Comparison of ENCODE assay signal across 8 cellular contexts in the genomic region with DNA sequence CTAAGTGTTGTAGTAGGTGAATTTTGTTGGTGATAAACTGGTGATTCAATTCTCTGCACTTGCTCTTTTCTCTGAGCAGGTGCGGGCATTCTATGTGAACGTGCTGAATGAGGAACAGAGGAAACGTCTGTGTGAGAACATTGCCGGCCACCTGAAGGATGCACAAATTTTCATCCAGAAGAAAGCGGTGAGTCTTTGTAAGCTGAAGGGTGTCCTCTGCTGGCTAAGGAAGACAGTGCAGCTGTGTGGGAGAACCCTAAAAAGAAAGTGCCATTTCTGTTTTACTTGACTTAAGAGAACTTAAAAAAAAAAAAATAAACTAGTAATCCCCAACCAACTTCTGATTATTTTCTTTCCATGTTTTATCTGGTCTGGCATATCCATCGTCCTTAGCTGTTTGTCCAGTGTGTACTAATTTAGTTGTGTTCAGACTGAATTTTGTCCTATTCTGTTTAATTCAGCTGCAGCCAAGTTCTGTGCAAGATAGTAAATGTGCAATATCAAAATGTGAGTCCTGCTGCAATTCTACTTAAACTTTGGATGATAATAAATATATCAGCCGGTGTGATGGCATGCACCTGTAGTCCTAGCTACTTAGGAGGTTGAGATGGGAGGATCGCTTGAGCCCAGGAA. TPM values are rescaled to one million over a fixed set of nuclear protein-coding genes. Genes with fewer than 3 reads are reported as not detected.
DNase-seq lines count a peak whose midpoint lies in the region; ATAC-seq and TF ChIP-seq lines count a peak whose summit lies in the region.

No MANE protein-coding gene starts in this region.

- TF ChIP-seq CTCF in heart right ventricle (IDR thresholded peaks at IDR 0.05) (peak; percentile 27 to 73 (median 56)), adrenal gland (IDR thresholded peaks at IDR 0.05) (peak; percentile 42 to 80 (median 64)), ovary (IDR thresholded peaks at IDR 0.05) (no peak)

- peaks cover 0 to 100% (median 86%) of the 10 kb centered on the region in 9 donors for H3K36me3 ChIP-seq in heart right ventricle
- H3K36me3 ChIP-seq in adrenal gland (replicated peaks in 1 of 2), result peaks cover 0 to 59% of the 10 kb centered on the region in 2 donors
- no peaks in the 10 kb centered on the region for H3K36me3 ChIP-seq in ovary

- H3K4me3 Mint-ChIP-seq in memory B cell, result no peak overlapping the region

- peaks cover 0 to 10% (median 0%) of the 10 kb centered on the region in 9 donors for H3K4me1 ChIP-seq in heart right ventricle
- peaks cover 0 to 7% of the 10 kb centered on the region in 2 donors for H3K4me1 ChIP-seq in adrenal gland (replicated peaks in 1 of 2)
- no peaks in the 10 kb centered on the region for H3K4me1 ChIP-seq in ovary (ENCODE audit: insufficient read depth)

- H3K36me3 Mint-ChIP-seq in memory B cell, result peaks cover 46% of the 10 kb centered on the region

- no peak for TF ChIP-seq EP300 in ovary (IDR thresholded peaks at IDR 0.05)

- H3K9me3 ChIP-seq in heart right ventricle, result peaks cover 0 to 29% (median 6%) of the 10 kb centered on the region in 11 donors
- peaks cover 0 to 7% (median 6%) of the 10 kb centered on the region in 3 donors for H3K9me3 ChIP-seq in adrenal gland (replicated peaks in 1 of 3)
- H3K9me3 ChIP-seq in ovary, result no peaks in the 10 kb centered on the region

- H3K4me3 ChIP-seq in heart right ventricle (no peak overlapping the region), adrenal gland (no peak overlapping the region), ovary (no peak overlapping the region)

- no peaks in the 10 kb centered on the region for H3K27me3 ChIP-seq in heart right ventricle
- H3K27me3 ChIP-seq in adrenal gland, result no peaks in the 10 kb centered on the region
- H3K27me3 ChIP-seq in ovary, result no peaks in the 10 kb centered on the region

- TF ChIP-seq POLR2A in adrenal gland (IDR thresholded peaks at IDR 0.05) (no peak), ovary (IDR thresholded peaks at IDR 0.05) (no peak)

- peaks cover 7% of the 10 kb centered on the region for H3K9me3 Mint-ChIP-seq in memory B cell

- no peaks in the 10 kb centered on the region for H3K27me3 Mint-ChIP-seq in memory B cell

- intact Hi-C loops in heart right ventricle (cut with DNase I) (loop anchor here in 1 of 10 donors (10.0 kb wide), 1 partner anchor 104 kb away; no protein-coding TSS in a partner anchor), cardiac septum (cut with DNase I) (no loop called here), adrenal gland (cut with DNase I) (no loop called here), ovary (cut with DNase I) (no loop called here)

- ATAC-seq in heart right ventricle (no peak), memory B cell (ENCODE audit: low read depth) (peak; percentile 55), GM21786 (IDR thresholded peaks at IDR 0.05; ENCODE audit: unreplicated experiment) (no peak)

- no peak overlapping the region for H3K27ac Mint-ChIP-seq in memory B cell

- 86 to 88% methylated on average over 8 of the region's 8 CpGs for WGBS in heart right ventricle, 2 donors
- 79 to 81% (median 80%) methylated on average over 8 of the region's 8 CpGs for WGBS in adrenal gland, 4 donors
- WGBS in ovary, 3 donors, result 95% methylated on average over 8 of the region's 8 CpGs

- H3K27ac ChIP-seq in heart right ventricle (no peak overlapping the region), adrenal gland (no peak overlapping the region), ovary (no peak overlapping the region)

- no peaks in the 10 kb centered on the region for H3K4me1 Mint-ChIP-seq in memory B cell

- DNase-seq in heart right ventricle, result no peak
- no peak for DNase-seq in cardiac septum (ENCODE audit: low spot score)
- peak; percentile 69 for DNase-seq in NOMO-1 treated with dmso at 0.1 percent for 144 hours (lab: John Stamatoyannopoulos, UW; ENCODE audit: unreplicated experiment)
- DNase-seq in adrenal gland, result peak in 5 of 7 donors; percentile 22 to 65 (median 46)
- peak in 1 of 2 donors; percentile 14 for DNase-seq in memory B cell (ENCODE audit: low spot score in 2 of 2)
- no peak for DNase-seq in ovary
- no peak for DNase-seq in cerebellum (ENCODE audit: low spot score)

RNA-seq across cellular contexts. Expression of gene CAT, which starts 29.6 kb away (rescaled TPM):
- total RNA-seq in heart right ventricle (100 to 1,000 TPM in 4 of 10 donors, 10 to 100 TPM in 6; 45.5 to 134 (median 87.1) TPM), cardiac septum (47.6 TPM), adrenal gland (100 to 1,000 TPM; 158 to 288 (median 227) TPM), ovary (10 to 100 TPM; 38.5 to 89.7 (median 51.8) TPM), cerebellum (54.9 TPM)
- polyA plus RNA-seq in heart right ventricle (10 to 100 TPM; 42.0 to 73.9 TPM), adrenal gland (100 to 1,000 TPM in 1 of 3 donors, 10 to 100 TPM in 2; 45.8 to 302 (median 55.2) TPM), ovary (100 to 1,000 TPM in 1 of 2 donors, 10 to 100 TPM in 1; 53.9 to 125 TPM)

RNA-seq across cellular contexts. Expression of gene ELF5, which starts 45.3 kb away (rescaled TPM):
- not detected for total RNA-seq in heart right ventricle
- not detected for polyA plus RNA-seq in heart right ventricle
- not detected for total RNA-seq in cardiac septum
- total RNA-seq in adrenal gland, result not detected
- under 1 TPM in 1 of 3 donors, not detected in 2; 0.03 TPM for polyA plus RNA-seq in adrenal gland
- not detected for total RNA-seq in ovary
- polyA plus RNA-seq in ovary, result not detected
- not detected for total RNA-seq in cerebellum

Comparison
In these comparisons a context has a peak if more than half of its experiments do, and no peak if none do; other contexts are left out.
1. DNase-seq: peak in NOMO-1 treated with dmso at 0.1 percent for 144 hours (single experiment) and adrenal gland (5 of 7); none in heart right ventricle (0 of 2), cardiac septum (single experiment), ovary (0 of 5) and cerebellum (single experiment).
2. CTCF ChIP-seq: peak in heart right ventricle (9 of 9) and adrenal gland (6 of 6); none in ovary (0 of 3).